Comparison of ENCODE assay signal across 18 cellular contexts in the genomic region with DNA sequence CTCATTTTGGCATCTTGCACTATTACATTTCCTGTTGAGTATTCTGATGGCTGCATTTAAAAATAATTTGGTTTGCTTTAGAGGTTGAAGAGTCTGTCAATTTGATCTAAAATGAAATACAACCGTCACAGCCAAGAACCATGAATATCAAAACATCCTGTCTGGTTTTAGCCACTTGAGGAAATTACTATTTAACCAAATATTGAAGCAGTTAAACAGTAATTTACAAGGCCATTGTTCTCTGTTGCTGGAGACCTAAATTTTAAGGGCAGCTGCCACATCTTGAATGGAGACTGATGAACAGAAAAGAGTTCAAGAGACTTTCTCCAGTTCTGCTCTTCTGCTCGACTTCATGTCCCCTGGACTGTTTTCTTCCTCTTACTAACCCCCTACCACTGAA.
A peak's percentile ranks its signal among the peaks of the same experiment; 100 is the strongest.
DNase-seq lines count a peak whose midpoint lies in the region; ATAC-seq lines count a peak whose summit lies in the region.
"Had no signal": no experiment of that assay in that cellular context is flagged by ENCODE, and none has a peak within 500 bp of the region (broad histone marks: within the 10 kb centered on the region; RNA-seq: fewer than 3 reads in every experiment).

No MANE protein-coding gene starts in this region.

- ATAC-seq in GM18508 (IDR thresholded peaks at IDR 0.05; ENCODE audit: insufficient read depth, unreplicated experiment) = peak; percentile 49
- peak; percentile 59 for ATAC-seq in HG02943 (IDR thresholded peaks at IDR 0.05; ENCODE audit: low read depth, unreplicated experiment)
- ATAC-seq in Right ventricle myocardium superior (ENCODE audit: poor library complexity) = no peak
- ATAC-seq in GM21723 (IDR thresholded peaks at IDR 0.05; ENCODE audit: unreplicated experiment) = no peak
- ATAC-seq: effector memory CD8-positive, alpha-beta T cell; left cardiac atrium had no signal

- DNase-seq in NCI-H1417 (lab: John Stamatoyannopoulos, UW) (peak in 2 of 3 experiments; percentile 47 to 83), kidney glomerular epithelial cell (lab: John Stamatoyannopoulos, UW) (peak; percentile 44), Right ventricle myocardium superior (no peak), NCI-H345 (lab: John Stamatoyannopoulos, UW) (no peak)
- DNase-seq in activated CD4-positive, alpha-beta T cell treated with anti-CD3 and anti-CD28 coated beads for 1 hour = no peak
- DNase-seq: activated gamma-delta T cell treated with Interleukin-2 at 50 U/mL for 16 hours; AML-193; amniotic stem cell; effector memory CD8-positive, alpha-beta T cell; left cardiac atrium; NCI-H1092 treated with DMSO at 0.1 percent for 48 hours; NCI-H2227 treated with DMSO at 0.1 percent for 48 hours; stimulated activated CD4-positive, alpha-beta T cell treated with anti-CD3 and anti-CD28 coated beads, Interleukin-15, amount 100 ng/mL, for 24 hours; stimulated activated naive CD4-positive, alpha-beta T cell; T1000 had no signal

- intact Hi-C loops in Right ventricle myocardium superior (cut with DNase I) = no loop called here

Comparison
In these comparisons a context has a peak if more than half of its experiments do, and no peak if none do; other contexts are left out.
1. ATAC-seq: peak in GM18508 (single experiment) and HG02943 (single experiment); none in Right ventricle myocardium superior (single experiment) and GM21723 (single experiment).
2. DNase-seq: peak in NCI-H1417 (2 of 3) and kidney glomerular epithelial cell (single experiment); none in Right ventricle myocardium superior (single experiment), activated CD4-positive, alpha-beta T cell treated with anti-CD3 and anti-CD28 coated beads for 1 hour (single experiment) and NCI-H345 (single experiment).